28 cellular contexts compared by ENCODE assay signal in the genomic region with DNA sequence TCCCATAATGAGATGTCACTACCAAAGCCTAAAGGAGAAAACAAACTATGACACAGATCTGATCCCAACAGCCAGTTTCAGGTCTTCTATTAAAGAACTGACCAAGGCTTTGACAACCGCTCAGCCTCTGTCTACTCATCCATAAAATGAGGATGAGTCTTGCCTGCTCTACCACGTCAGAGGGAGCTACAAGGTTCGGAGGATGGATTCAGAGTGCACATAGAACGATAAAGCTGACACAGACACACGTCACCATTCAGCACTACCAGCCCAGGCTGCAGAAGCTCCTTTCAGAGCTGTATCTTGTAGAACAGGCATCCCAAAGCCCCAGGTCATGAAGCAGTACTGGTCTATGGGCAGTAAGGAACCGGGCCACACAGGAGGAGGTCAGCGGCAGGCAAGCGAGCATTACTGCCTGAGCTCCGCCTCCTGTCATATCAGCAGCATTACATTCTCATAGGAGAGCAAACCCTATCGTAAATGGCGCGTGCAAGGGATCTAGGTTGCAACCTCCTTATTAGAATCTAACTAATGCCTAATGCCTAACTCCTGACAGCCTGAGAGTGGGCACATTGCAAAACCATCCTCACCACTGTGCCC.
"Had no signal": no experiment of that assay in that cellular context is flagged by ENCODE, and none has a peak within 500 bp of the region (broad histone marks: within the 10 kb centered on the region; RNA-seq: fewer than 3 reads in every experiment).

No MANE protein-coding gene starts in this region.

- H3K4me3 Mint-ChIP-seq: activated naive CD8-positive, alpha-beta T cell; naive thymus-derived CD4-positive, alpha-beta T cell had no signal

- H3K27me3 Mint-ChIP-seq: activated naive CD8-positive, alpha-beta T cell; naive thymus-derived CD4-positive, alpha-beta T cell had no signal

- ATAC-seq: activated CD4-positive, CD25-positive, alpha-beta regulatory T cell treated with anti-CD3 and anti-CD28 coated beads, Interleukin-2, amount 50 U/mL, for 24 hours; left cardiac atrium; left ventricle myocardium superior; naive thymus-derived CD4-positive, alpha-beta T cell; pancreas; right cardiac atrium had no signal

- H3K27ac Mint-ChIP-seq: activated naive CD8-positive, alpha-beta T cell had no signal

- DNase-seq: activated CD4-positive, alpha-beta T cell treated with anti-CD3 and anti-CD28 coated beads for 48 hours; activated CD4-positive, alpha-beta T cell treated with anti-CD3 and anti-CD28 coated beads, Interleukin-2, amount 50 U/mL, for 48 hours; activated CD8-positive, alpha-beta memory T cell treated with anti-CD3 and anti-CD28 coated beads for 24 hours; activated effector memory CD4-positive, alpha-beta T cell treated with Interleukin-2 at 50 U/mL for 16 hours; activated naive CD4-positive, alpha-beta T cell treated with Interleukin-2 at 50 U/mL for 16 hours; anterior cingulate cortex; cerebellar nuclear complex; colonic mucosa; effector CD8-positive, alpha-beta T cell; esophagus squamous epithelium; foreskin melanocyte; islet precursor cell; left cardiac atrium; left ventricle myocardium superior; mammary epithelial cell; midbrain; naive thymus-derived CD4-positive, alpha-beta T cell; nucleus accumbens; pancreas; right cardiac atrium; spleen; stimulated activated naive CD4-positive, alpha-beta T cell treated with Interleukin-2 at 50 U/mL for 16 hours; T-helper 9 cell; testis; transverse colon; WERI-Rb-1 had no signal
